In genomic region chr17:14203392-14203791, GRCh38 we compare ENCODE assay signal across 10 cellular contexts. TPM values are rescaled to one million over a fixed set of nuclear protein-coding genes. Genes with fewer than 3 reads are reported as not detected.
DNase-seq lines count a peak whose midpoint lies in the region; ATAC-seq and TF ChIP-seq lines count a peak whose summit lies in the region.
"Had no signal": no experiment of that assay in that cellular context is flagged by ENCODE, and none has a peak within 500 bp of the region (broad histone marks: within the 10 kb centered on the region; RNA-seq: fewer than 3 reads in every experiment).

No MANE protein-coding gene starts in this region.

- H4K20me1 ChIP-seq in DOHH2 (ENCODE audit: control insufficient read depth, insufficient read depth, low read depth, low read length) = peaks cover 8% of the 10 kb centered on the region; the same call in 1 of the 2 replicates
- peaks cover 42% of the 10 kb centered on the region for H4K20me1 ChIP-seq in Loucy (ENCODE audit: insufficient read depth, low read length, poor library complexity, severe bottlenecking)

- TF ChIP-seq CTCF in DOHH2 (IDR thresholded peaks at IDR 0.05; ENCODE audit: low read depth, low read length, poor library complexity, severe bottlenecking) = peak; percentile 14
- peak; percentile 44 for TF ChIP-seq CTCF in Loucy (conservative IDR thresholded peaks at IDR 0.05; ENCODE audit: low read length)
- TF ChIP-seq CTCF in mesothelial cell of epicardium (IDR thresholded peaks at IDR 0.05; ENCODE audit: unreplicated experiment) = peak; percentile 15

- no peak overlapping the region for H3K18ac ChIP-seq in neuronal stem cell (ENCODE audit: low read length)

- H2BK120ac ChIP-seq in neuronal stem cell (ENCODE audit: low read depth, low read length) = no peak overlapping the region

- no peak overlapping the region for H3K4me3 ChIP-seq in DOHH2 (ENCODE audit: low read length)
- H3K4me3 ChIP-seq in Loucy (ENCODE audit: low read length, poor library complexity, severe bottlenecking) = no peak overlapping the region
- no peak overlapping the region for H3K4me3 ChIP-seq in neuronal stem cell (ENCODE audit: low read length in 2 of 2)

- H3K4ac ChIP-seq in neuronal stem cell (ENCODE audit: low read length) = no peak overlapping the region

- no peak overlapping the region for H3K23ac ChIP-seq in neuronal stem cell (ENCODE audit: low read depth, low read length, poor library complexity)

- DNase-seq in mesothelial cell of epicardium (ENCODE audit: low spot score in 2 of 2, unreplicated experiment in 2 of 2) (no peak), DMS 273 treated with DMSO at 0.1 percent for 48 hours (lab: John Stamatoyannopoulos, UW) (no peak), neuronal stem cell (ENCODE audit: low spot score) (no peak)

- no peaks in the 10 kb centered on the region for H3K9me3 ChIP-seq in DOHH2 (ENCODE audit: control insufficient read depth, insufficient read depth, low read length)
- H3K9me3 ChIP-seq in Loucy (ENCODE audit: insufficient read depth, low read depth, low read length) = no peaks in the 10 kb centered on the region
- H3K9me3 ChIP-seq in neuronal stem cell (replicated peaks in 1 of 2; ENCODE audit: control insufficient read depth in 2 of 2, insufficient read depth in 1 of 2, low read depth in 1 of 2, low read length in 2 of 2) = no peaks in the 10 kb centered on the region

- H3K14ac ChIP-seq in neuronal stem cell (ENCODE audit: low read length) = no peak overlapping the region

- H3K27me3 ChIP-seq in DOHH2 (ENCODE audit: control insufficient read depth, low read length) (no peaks in the 10 kb centered on the region), Loucy (ENCODE audit: insufficient read depth, low read length, poor library complexity, severe bottlenecking) (peaks cover 35% of the 10 kb centered on the region), neuronal stem cell (ENCODE audit: control insufficient read depth in 3 of 3, insufficient read depth in 3 of 3, low read depth in 1 of 3, low read length in 3 of 3) (no peaks in the 10 kb centered on the region)

- H3K27ac Mint-ChIP-seq in activated naive CD8-positive, alpha-beta T cell = peak overlapping the region; percentile 64
- H3K27ac Mint-ChIP-seq in mesothelial cell of epicardium = no peak overlapping the region

- WGBS in neuronal stem cell (ENCODE audit: extremely low coverage in 2 of 2, insufficient read length in 2 of 2, insufficient replicate concordance in 1 of 2), 2 donors = no CpG with 5 or more reads among the region's 3 CpGs

- no peaks in the 10 kb centered on the region for H3K9me3 Mint-ChIP-seq in activated naive CD8-positive, alpha-beta T cell (ENCODE audit: low read depth)
- H3K9me3 Mint-ChIP-seq in mesothelial cell of epicardium = no peaks in the 10 kb centered on the region

- H3K4me1 ChIP-seq in DOHH2 (ENCODE audit: control insufficient read depth, low read length) = no peaks in the 10 kb centered on the region
- no peaks in the 10 kb centered on the region for H3K4me1 ChIP-seq in Loucy (ENCODE audit: insufficient read depth, low read length, poor library complexity, severe bottlenecking)
- H3K4me1 ChIP-seq in neuronal stem cell (ENCODE audit: control insufficient read depth in 2 of 2, insufficient read depth in 1 of 2, low read depth in 1 of 2, low read length in 2 of 2) = peaks cover 2 to 5% of the 10 kb centered on the region in 2 donors

- H3K4me1 Mint-ChIP-seq in activated naive CD8-positive, alpha-beta T cell (ENCODE audit: low read depth) = peaks cover 86% of the 10 kb centered on the region
- peaks cover 18% of the 10 kb centered on the region for H3K4me1 Mint-ChIP-seq in mesothelial cell of epicardium

- peaks cover 5% of the 10 kb centered on the region; the same call in 1 of the 2 replicates for H3K36me3 ChIP-seq in DOHH2 (ENCODE audit: control insufficient read depth, low read length)
- peaks cover 5% of the 10 kb centered on the region; the same call in 1 of the 2 replicates for H3K36me3 ChIP-seq in Loucy (ENCODE audit: insufficient read depth, low read length)
- peaks cover 2 to 15% of the 10 kb centered on the region in 2 donors for H3K36me3 ChIP-seq in neuronal stem cell (replicated peaks in 1 of 2; ENCODE audit: control insufficient read depth in 2 of 2, insufficient read depth in 2 of 2, low read length in 2 of 2)

- H3K4me2 ChIP-seq in DOHH2 (ENCODE audit: low read length) = no peak overlapping the region
- H3K4me2 ChIP-seq in Loucy (ENCODE audit: low read depth, low read length, poor library complexity, severe bottlenecking) = no peak overlapping the region
- no peak overlapping the region for H3K4me2 ChIP-seq in neuronal stem cell (ENCODE audit: insufficient read depth, low read length, poor library complexity, severe bottlenecking)

- H3K79me2 ChIP-seq in DOHH2 (ENCODE audit: control insufficient read depth, low read length) (no peaks in the 10 kb centered on the region), Loucy (ENCODE audit: insufficient read depth, low read length) (no peaks in the 10 kb centered on the region)

- no peak overlapping the region for H2BK5ac ChIP-seq in neuronal stem cell (ENCODE audit: low read length)

- no peak overlapping the region for H3K27ac ChIP-seq in DOHH2 (ENCODE audit: low read depth, low read length)
- no peak overlapping the region for H3K27ac ChIP-seq in neuronal stem cell (replicated peaks; ENCODE audit: low read length)

- ATAC-seq in HG03039 (IDR thresholded peaks at IDR 0.05; ENCODE audit: unreplicated experiment) (no peak), HG03457 (IDR thresholded peaks at IDR 0.05; ENCODE audit: unreplicated experiment) (no peak)

- H3K4me3 Mint-ChIP-seq in activated naive CD8-positive, alpha-beta T cell = peak overlapping the region; percentile 24
- no peak overlapping the region for H3K4me3 Mint-ChIP-seq in mesothelial cell of epicardium

- H3K9ac ChIP-seq in Loucy (ENCODE audit: low read depth, low read length, poor library complexity, severe bottlenecking) (no peak overlapping the region), neuronal stem cell (ENCODE audit: low read depth, low read length, poor library complexity) (no peak overlapping the region)

- H4K91ac ChIP-seq in neuronal stem cell (ENCODE audit: low read depth, low read length, poor library complexity) = no peak overlapping the region

- H2BK12ac ChIP-seq in neuronal stem cell (ENCODE audit: low read length) = no peak overlapping the region

- no peaks in the 10 kb centered on the region for H3K27me3 Mint-ChIP-seq in activated naive CD8-positive, alpha-beta T cell
- peaks cover 8% of the 10 kb centered on the region for H3K27me3 Mint-ChIP-seq in mesothelial cell of epicardium (ENCODE audit: low read depth)

- H3K36me3 Mint-ChIP-seq in activated naive CD8-positive, alpha-beta T cell = peaks cover 6% of the 10 kb centered on the region
- H3K36me3 Mint-ChIP-seq in mesothelial cell of epicardium = peaks cover 4% of the 10 kb centered on the region

- no peaks in the 10 kb centered on the region for H3K79me1 ChIP-seq in neuronal stem cell (ENCODE audit: low read depth, low read length)

- no peaks in the 10 kb centered on the region for H3K9me2 ChIP-seq in DOHH2 (replicated peaks; ENCODE audit: control insufficient read depth, low read length)
- no peaks in the 10 kb centered on the region for H3K9me2 ChIP-seq in Loucy (replicated peaks; ENCODE audit: low read depth, low read length)

- H2BK15ac ChIP-seq in neuronal stem cell (ENCODE audit: low read length) = no peak overlapping the region

- H2AFZ ChIP-seq in Loucy (ENCODE audit: low read length) = no peak overlapping the region
- H2AFZ ChIP-seq in neuronal stem cell (ENCODE audit: low read length) = no peak overlapping the region

- no peak overlapping the region for H4K8ac ChIP-seq in neuronal stem cell (ENCODE audit: low read depth, low read length)

- H3F3A ChIP-seq in DOHH2 (ENCODE audit: control insufficient read depth, insufficient read depth) (no peaks in the 10 kb centered on the region), Loucy (ENCODE audit: low read depth) (no peaks in the 10 kb centered on the region)

- H2AK5ac ChIP-seq in neuronal stem cell (ENCODE audit: low read depth, low read length) = no peak overlapping the region

RNA-seq across cellular contexts. Expression of gene CDRT15, which starts 33.3 kb away (rescaled TPM):
- total RNA-seq in mesothelial cell of epicardium = not detected in 3 replicates
- not detected for polyA plus RNA-seq in neuronal stem cell (2013, experiment 1 of 2)
- polyA plus RNA-seq in neuronal stem cell (2013, experiment 2 of 2) = not detected
- total RNA-seq: HT-29, mucosa of gallbladder had no signal
